Comparison of ENCODE assay signal across 21 cellular contexts in the genomic region with DNA sequence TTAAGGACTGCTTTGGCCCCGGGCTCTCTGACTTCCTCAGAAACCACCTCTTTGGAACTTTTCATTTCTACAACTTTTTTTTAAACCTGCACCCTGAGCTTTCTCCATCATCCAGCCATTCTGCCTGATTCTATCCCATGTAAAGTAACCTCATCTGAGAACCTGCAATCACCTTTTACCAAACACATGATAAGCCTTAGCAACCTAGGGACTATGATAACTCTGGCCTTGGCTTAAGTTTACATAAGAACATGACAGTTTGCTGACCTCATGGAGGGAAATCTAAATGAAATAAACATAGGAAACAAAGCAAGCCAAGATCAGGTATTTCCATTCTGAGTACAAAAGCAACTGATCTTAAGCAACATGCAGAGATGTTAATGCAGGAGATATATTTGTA.
"Had no signal": no experiment of that assay in that cellular context is flagged by ENCODE, and none has a peak within 500 bp of the region (broad histone marks: within the 10 kb centered on the region; RNA-seq: fewer than 3 reads in every experiment).

No MANE protein-coding gene starts in this region.

- H3K4me2 ChIP-seq: hepatocyte had no signal

- H3K4me3 ChIP-seq: colonic mucosa, esophagus muscularis mucosa, gastroesophageal sphincter, heart left ventricle, hepatocyte, left ventricle myocardium inferior, lower lobe of right lung, mucosa of descending colon had no signal

- H3K27me3 ChIP-seq: colonic mucosa, esophagus muscularis mucosa, gastroesophageal sphincter, heart left ventricle, hepatocyte had no signal

- FAIRE-seq: frontal cortex, kidney had no signal

- H3K36me3 ChIP-seq: colonic mucosa, esophagus muscularis mucosa, gastroesophageal sphincter, heart left ventricle, left ventricle myocardium inferior, lower lobe of right lung had no signal

- H3K27ac ChIP-seq: colonic mucosa, esophagus muscularis mucosa, foreskin keratinocyte, gastroesophageal sphincter, heart left ventricle, hepatocyte, left ventricle myocardium inferior, lower lobe of right lung had no signal

- H3K79me2 ChIP-seq: hepatocyte had no signal

- H2AFZ ChIP-seq: hepatocyte had no signal

- H3K9me3 ChIP-seq: colonic mucosa, esophagus muscularis mucosa, gastroesophageal sphincter, heart left ventricle, left ventricle myocardium inferior, lower lobe of right lung, mucosa of descending colon had no signal

- H3K4me1 ChIP-seq: colonic mucosa, esophagus muscularis mucosa, foreskin keratinocyte, gastroesophageal sphincter, heart left ventricle, left ventricle myocardium inferior, lower lobe of right lung had no signal

- ATAC-seq: effector memory CD8-positive, alpha-beta T cell; foreskin keratinocyte; gastroesophageal sphincter; heart left ventricle; left colon; lower lobe of right lung; mucosa of descending colon had no signal

- DNase-seq: cerebellar nuclear complex; colonic mucosa; cortex of kidney; effector CD8-positive, alpha-beta T cell; effector memory CD8-positive, alpha-beta T cell; endodermal cell; heart left ventricle; hypothalamus; islet precursor cell; kidney; kidney glomerular epithelial cell; left colon; left ventricle myocardium inferior; lower lobe of right lung; mucosa of descending colon; naive B cell had no signal
